Comparison of ENCODE assay signal across 16 cellular contexts in genomic region chr3:43190682-43191081, GRCh38.
DNase-seq lines count a peak whose midpoint lies in the region; ATAC-seq and TF ChIP-seq lines count a peak whose summit lies in the region.
"Had no signal": no experiment of that assay in that cellular context is flagged by ENCODE, and none has a peak within 500 bp of the region (broad histone marks: within the 10 kb centered on the region; RNA-seq: fewer than 3 reads in every experiment).

No MANE protein-coding gene starts in this region.

- no peaks in the 10 kb centered on the region for H3K36me3 ChIP-seq in hepatocyte (replicated peaks; ENCODE audit: insufficient read depth, low read depth)
- H3K36me3 ChIP-seq: BLaER1, prostate gland, upper lobe of left lung had no signal

- H3K79me2 ChIP-seq in hepatocyte = no peaks in the 10 kb centered on the region

- H3K4me2 ChIP-seq in hepatocyte = no peak overlapping the region
- H3K4me2 ChIP-seq: BLaER1 had no signal

- no peak for ATAC-seq in GM21576 (IDR thresholded peaks at IDR 0.05; ENCODE audit: unreplicated experiment)
- ATAC-seq in GM21723 (IDR thresholded peaks at IDR 0.05; ENCODE audit: unreplicated experiment) = no peak
- no peak for ATAC-seq in HG03039 (IDR thresholded peaks at IDR 0.05; ENCODE audit: unreplicated experiment)
- ATAC-seq: SK-N-SH treated with all-trans-retinoic acid at 6 μM for 48 hours had no signal

- H3K27me3 ChIP-seq in hepatocyte = no peaks in the 10 kb centered on the region
- H3K27me3 ChIP-seq: BLaER1, upper lobe of left lung had no signal

- DNase-seq in AG08396 (ENCODE audit: low spot score) = peak; percentile 20
- DNase-seq in HS-27A (ENCODE audit: low read depth) = peak; percentile 87
- peak; percentile 77 for DNase-seq in astrocyte of the spinal cord (ENCODE audit: low read depth, low spot score)
- peak; percentile 17 for DNase-seq in hepatocyte (ENCODE audit: low spot score)
- no peak for DNase-seq in CD1c-positive myeloid dendritic cell (ENCODE audit: extremely low spot score)
- DNase-seq: activated B cell treated with CpG ODN at 0.5 μM for 24 hours, H9, head of caudate nucleus, NCI-H1048, upper lobe of left lung had no signal

- no peak overlapping the region for H3K4me3 ChIP-seq in astrocyte of the spinal cord (ENCODE audit: low read depth, low read length)
- no peak overlapping the region for H3K4me3 ChIP-seq in hepatocyte
- H3K4me3 ChIP-seq: BLaER1, prostate gland, upper lobe of left lung had no signal

- H2AFZ ChIP-seq in hepatocyte = no peak overlapping the region

- no peaks in the 10 kb centered on the region for H4K20me1 ChIP-seq in hepatocyte (ENCODE audit: insufficient read depth, poor library complexity, severe bottlenecking)
- H4K20me1 ChIP-seq: BLaER1 had no signal

- H3K9me3 ChIP-seq in hepatocyte (ENCODE audit: low read depth) = no peaks in the 10 kb centered on the region
- H3K9me3 ChIP-seq: prostate gland, upper lobe of left lung had no signal

- H3K27ac ChIP-seq in hepatocyte = peak overlapping the region; percentile 66
- H3K27ac ChIP-seq: BLaER1, prostate gland, upper lobe of left lung had no signal

- peaks cover 6% of the 10 kb centered on the region for H3K4me1 ChIP-seq in hepatocyte (ENCODE audit: insufficient read depth)
- H3K4me1 ChIP-seq: BLaER1, prostate gland had no signal

- in situ Hi-C loops in astrocyte of the spinal cord (cut with HindIII; ENCODE audit: low sequenced_read_pairs) = no loop called here

- TF ChIP-seq CTCF in astrocyte of the spinal cord (IDR thresholded peaks at IDR 0.05; ENCODE audit: low read depth, low read length) (no peak), hepatocyte (IDR thresholded peaks at IDR 0.05; ENCODE audit: poor library complexity) (no peak)

- H3K9me2 ChIP-seq in hepatocyte (replicated peaks; ENCODE audit: insufficient read depth) = no peaks in the 10 kb centered on the region

- 50% methylated on average over 5 of the region's 5 CpGs for WGBS in hepatocyte (ENCODE audit: low lambda C conversion rate, missing lambda C conversion rate)
